27 cellular contexts compared by ENCODE assay signal in genomic region chr9:522658-523057, GRCh38. TPM values are rescaled to one million over a fixed set of nuclear protein-coding genes. Genes with fewer than 3 reads are reported as not detected.
A peak's percentile ranks its signal among the peaks of the same experiment; 100 is the strongest.
DNase-seq lines count a peak whose midpoint lies in the region; ATAC-seq and TF ChIP-seq lines count a peak whose summit lies in the region.
"Had no signal": no experiment of that assay in that cellular context is flagged by ENCODE, and none has a peak within 500 bp of the region (broad histone marks: within the 10 kb centered on the region; RNA-seq: fewer than 3 reads in every experiment).

No MANE protein-coding gene starts in this region.

- DNase-seq in Right ventricle myocardium inferior (ENCODE audit: missing footprints) = no peak
- DNase-seq in right atrium auricular region (ENCODE audit: low spot score) = no peak
- peak; percentile 46 for DNase-seq in fibroblast of pulmonary artery (ENCODE audit: low read depth)
- peak; percentile 33 for DNase-seq in kidney tubule cell (ENCODE audit: low spot score)
- no peak for DNase-seq in hepatic stellate cell (ENCODE audit: low spot score)
- no peak for DNase-seq in NCI-H526 treated with DMSO at 0.1 percent for 48 hours (lab: John Stamatoyannopoulos, UW)
- no peak for DNase-seq in activated CD4-positive, alpha-beta T cell treated with anti-CD3 and anti-CD28 coated beads for 48 hours
- DNase-seq: activated CD4-positive, alpha-beta T cell treated with anti-CD3 and anti-CD28 coated beads for 36 hours; activated naive CD4-positive, alpha-beta T cell; activated T-cell treated with anti-CD3 and anti-CD28 coated beads, Interleukin-2, amount 50 U/mL, for 4 hours; adrenal gland; AML-193; CD8-positive, alpha-beta memory T cell; DMS 273 treated with DMSO at 0.1 percent for 48 hours; Kasumi-1; kidney; NCI-H1048; NCI-H1694 treated with DMSO at 0.1 percent for 48 hours; NCI-H510A treated with DMSO at 0.1 percent for 48 hours; NK-92 treated with Interleukin-12 subunit alpha and Interleukin-12 subunit beta, amount 100 ng/mL, for 24 hours; pancreas; PC-3; right lobe of liver; stimulated activated naive B cell treated with anti-CD40 and anti-IgM and Interleukin-4, amounts not matched to agents 10 μg/mL and 1 μg/mL and 100 μg/mL, for 72 hours had no signal

- ATAC-seq in Right ventricle myocardium inferior (peak; percentile 85), HG02973 (IDR thresholded peaks at IDR 0.05; ENCODE audit: unreplicated experiment) (no peak)
- ATAC-seq: activated CD4-positive, alpha-beta T cell treated with anti-CD3 and anti-CD28 coated beads for 36 hours; activated T-cell treated with anti-CD3 and anti-CD28 coated beads, Interleukin-2, amount 50 U/mL, for 4 hours; PC-3; right lobe of liver; stimulated activated naive B cell treated with anti-CD40 and anti-IgM and Interleukin-4, amounts not matched to agents 10 μg/mL and 1 μg/mL and 100 μg/mL, for 72 hours had no signal

- H3K9me3 ChIP-seq in right atrium auricular region = no peaks in the 10 kb centered on the region
- H3K9me3 ChIP-seq: adrenal gland, pancreas, right lobe of liver, suprapubic skin had no signal

- no peaks in the 10 kb centered on the region for H3K27me3 ChIP-seq in right atrium auricular region
- H3K27me3 ChIP-seq: adrenal gland, pancreas, suprapubic skin had no signal

- no peaks in the 10 kb centered on the region for H3K36me3 ChIP-seq in right atrium auricular region
- H3K36me3 ChIP-seq: adrenal gland, pancreas, right lobe of liver, suprapubic skin had no signal

- H3K4me1 ChIP-seq in right atrium auricular region = peaks cover 0 to 28% of the 10 kb centered on the region in 2 donors
- H3K4me1 ChIP-seq: adrenal gland, right lobe of liver had no signal

- peak overlapping the region in 1 of 2 donors; percentile 65 for H3K27ac ChIP-seq in right atrium auricular region
- H3K27ac ChIP-seq: adrenal gland, pancreas, right lobe of liver, suprapubic skin had no signal

- H3K4me3 ChIP-seq in right atrium auricular region (no peak overlapping the region), fibroblast of pulmonary artery (replicated peaks; ENCODE audit: low read depth, low read length) (no peak overlapping the region)
- H3K4me3 ChIP-seq: adrenal gland, lung, pancreas, right lobe of liver, suprapubic skin had no signal

- intact Hi-C loops in Right ventricle myocardium inferior (cut with DNase I) = loop anchor here (5.0 kb wide), 1 partner anchor 50 kb away; no protein-coding TSS in a partner anchor

- TF ChIP-seq CTCF in right atrium auricular region (IDR thresholded peaks at IDR 0.05) (no peak), fibroblast of pulmonary artery (IDR thresholded peaks at IDR 0.05; ENCODE audit: low read length, missing control alignments) (no peak)

RNA-seq across cellular contexts. Expression of gene KANK1, which starts 18.2 kb away (rescaled TPM):
- total RNA-seq in Right ventricle myocardium inferior = 153 TPM
- 100 to 1,000 TPM; 164 to 166 TPM for total RNA-seq in right atrium auricular region

Comparison
In these comparisons a context has a peak if more than half of its experiments do, and no peak if none do; other contexts are left out.
1. DNase-seq: peak in fibroblast of pulmonary artery (single experiment) and kidney tubule cell (single experiment); none in Right ventricle myocardium inferior (single experiment), right atrium auricular region (single experiment), hepatic stellate cell (single experiment), NCI-H526 treated with DMSO at 0.1 percent for 48 hours (single experiment) and activated CD4-positive, alpha-beta T cell treated with anti-CD3 and anti-CD28 coated beads for 48 hours (single experiment).